In genomic region chr17:8063761-8064589, GRCh38 we compare ENCODE assay signal across 23 cellular contexts. TPM values are rescaled to one million over a fixed set of nuclear protein-coding genes. Genes with fewer than 3 reads are reported as not detected.
A peak's percentile ranks its signal among the peaks of the same experiment; 100 is the strongest.
DNase-seq lines count a peak whose midpoint lies in the region; ATAC-seq, FAIRE-seq and TF ChIP-seq lines count a peak whose summit lies in the region.
"Had no signal": no experiment of that assay in that cellular context is flagged by ENCODE, and none has a peak within 500 bp of the region (broad histone marks: within the 10 kb centered on the region; RNA-seq: fewer than 3 reads in every experiment).

No MANE protein-coding gene starts in this region.

- WGBS in aorta, 2 donors: 10 to 13% methylated on average over 13 to 29 of the region's 29 CpGs

- no peaks in the 10 kb centered on the region for H3K36me3 ChIP-seq in kidney (ENCODE audit: control insufficient read depth in 1 of 2, insufficient read depth in 2 of 2, low read length in 2 of 2)
- H3K36me3 ChIP-seq in aorta (ENCODE audit: control insufficient read depth in 1 of 2, insufficient read depth in 2 of 2, low read length in 1 of 2): no peaks in the 10 kb centered on the region
- H3K36me3 ChIP-seq: ascending aorta, vagina had no signal

- H3K4me1 Mint-ChIP-seq in stimulated activated naive CD8-positive, alpha-beta T cell treated with anti-CD3 and anti-CD28 coated beads, Interleukin-15, amount 100 ng/mL, for 72 hours: peaks cover 2% of the 10 kb centered on the region
- H3K4me1 Mint-ChIP-seq: CD4-positive, CD25-positive, alpha-beta regulatory T cell had no signal

- intact Hi-C loops in kidney (cut with DNase I): no loop called here
- intact Hi-C loops in aorta (cut with DNase I): loop anchor here in 1 of 2 donors (10.0 kb wide), 1 partner anchor 51 kb away; the partner anchor contains the start of gene ALOXE3

- FAIRE-seq in kidney (lab: Jason Lieb, UNC): no peak
- FAIRE-seq: endometrium had no signal

- no peak for TF ChIP-seq CTCF in kidney (IDR thresholded peaks at IDR 0.05; ENCODE audit: borderline replicate concordance, extremely low read depth, insufficient read depth)

- no peaks in the 10 kb centered on the region for H3K4me1 ChIP-seq in kidney (ENCODE audit: control insufficient read depth in 1 of 2, insufficient read depth in 1 of 2, low read depth in 1 of 2, low read length in 2 of 2)
- H3K4me1 ChIP-seq in aorta (ENCODE audit: control insufficient read depth in 1 of 2, insufficient read depth in 2 of 2, low read length in 2 of 2): no peaks in the 10 kb centered on the region

- peaks cover 71% of the 10 kb centered on the region for H3K27me3 Mint-ChIP-seq in stimulated activated naive CD8-positive, alpha-beta T cell treated with anti-CD3 and anti-CD28 coated beads, Interleukin-15, amount 100 ng/mL, for 72 hours

- no peak overlapping the region for H3K4me3 ChIP-seq in kidney (ENCODE audit: low read length in 2 of 2)
- H3K4me3 ChIP-seq in aorta (ENCODE audit: low read length in 2 of 2): no peak overlapping the region
- H3K4me3 ChIP-seq: ascending aorta had no signal

- no peaks in the 10 kb centered on the region for H3K27me3 ChIP-seq in aorta (ENCODE audit: control insufficient read depth in 1 of 2, insufficient read depth in 2 of 2, low read length in 1 of 2)
- H3K27me3 ChIP-seq: vagina had no signal

- H3K9ac ChIP-seq in kidney (ENCODE audit: low read length in 2 of 2): no peak overlapping the region

- H3K27ac ChIP-seq in kidney (ENCODE audit: low read depth in 2 of 2, low read length in 2 of 2) (no peak overlapping the region), aorta (ENCODE audit: low read depth in 1 of 2, low read length in 2 of 2) (no peak overlapping the region)
- H3K27ac ChIP-seq: ascending aorta, SK-N-MC, vagina had no signal

- H3K9me3 Mint-ChIP-seq in stimulated activated naive CD8-positive, alpha-beta T cell treated with anti-CD3 and anti-CD28 coated beads, Interleukin-15, amount 100 ng/mL, for 72 hours: no peaks in the 10 kb centered on the region
- H3K9me3 Mint-ChIP-seq: CD4-positive, CD25-positive, alpha-beta regulatory T cell had no signal

- ATAC-seq in stimulated activated naive CD8-positive, alpha-beta T cell treated with anti-CD3 and anti-CD28 coated beads, Interleukin-15, amount 100 ng/mL, for 72 hours: peak; percentile 47
- no peak for ATAC-seq in stimulated activated naive CD8-positive, alpha-beta T cell treated with anti-CD3 and anti-CD28 coated beads, Interleukin-15, Interleukin-2, amounts not matched to agents 100 U/mL and 50 U/mL, for 24 hours
- no peak for ATAC-seq in aorta (ENCODE audit: low FRiP score)
- no peak for ATAC-seq in HG03196 (IDR thresholded peaks at IDR 0.05; ENCODE audit: unreplicated experiment)
- ATAC-seq: sciatic nerve had no signal

- H3K27ac Mint-ChIP-seq in stimulated activated naive CD8-positive, alpha-beta T cell treated with anti-CD3 and anti-CD28 coated beads, Interleukin-15, amount 100 ng/mL, for 72 hours: peak overlapping the region in 1 of 2 donors; percentile 89
- H3K27ac Mint-ChIP-seq: CD4-positive, CD25-positive, alpha-beta regulatory T cell had no signal

- no peak overlapping the region for H3K4me3 Mint-ChIP-seq in stimulated activated naive CD8-positive, alpha-beta T cell treated with anti-CD3 and anti-CD28 coated beads, Interleukin-15, amount 100 ng/mL, for 72 hours
- H3K4me3 Mint-ChIP-seq: CD4-positive, CD25-positive, alpha-beta regulatory T cell had no signal

- DNase-seq in stimulated activated naive CD8-positive, alpha-beta T cell treated with anti-CD3 and anti-CD28 coated beads, Interleukin-15, amount 100 ng/mL, for 72 hours: no peak
- DNase-seq in stimulated activated naive CD8-positive, alpha-beta T cell treated with anti-CD3 and anti-CD28 coated beads, Interleukin-15, Interleukin-2, amounts not matched to agents 100 U/mL and 50 U/mL, for 24 hours: no peak
- DNase-seq in kidney (peak; percentile 71), aorta (peak; percentile 39 to 47), AG08395 (ENCODE audit: low spot score) (no peak)
- DNase-seq: activated CD4-positive, alpha-beta T cell treated with anti-CD3 and anti-CD28 coated beads for 48 hours; activated CD8-positive, alpha-beta memory T cell treated with anti-CD3 and anti-CD28 coated beads, Interleukin-2, amount 50 U/mL, for 4 hours; activated gamma-delta T cell treated with Interleukin-2 at 50 U/mL for 16 hours; CD4-positive, CD25-positive, alpha-beta regulatory T cell; GOT3; left colon; NCI-H526 treated with DMSO at 0.1 percent for 48 hours; occipital lobe; T1000 had no signal

- H3K9me3 ChIP-seq in kidney (ENCODE audit: control insufficient read depth in 1 of 2, low read length in 2 of 2) (no peaks in the 10 kb centered on the region), aorta (ENCODE audit: control insufficient read depth, low read length) (no peaks in the 10 kb centered on the region)
- H3K9me3 ChIP-seq: ascending aorta, vagina had no signal

RNA-seq across cellular contexts. Expression of gene ALOX12B, which starts 23.5 kb away (rescaled TPM):
- total RNA-seq in kidney (not detected), aorta (not detected)
- polyA plus RNA-seq in kidney (ENCODE audit: insufficient read depth, low read depth, low replicate concordance) (not detected), aorta (under 1 TPM in 1 of 2 donors, not detected in 1; 0.25 TPM)
- total RNA-seq: ascending aorta; CD4-positive, CD25-positive, alpha-beta regulatory T cell; sciatic nerve had no signal

RNA-seq across cellular contexts. Expression of gene ALOX15B, which starts 25.1 kb away (rescaled TPM):
- total RNA-seq in kidney (8.0 TPM), aorta (1 to 10 TPM in 1 of 2 donors, under 1 TPM in 1; 0.15 to 1.0 TPM)
- polyA plus RNA-seq in kidney (ENCODE audit: insufficient read depth, low read depth, low replicate concordance) (0.15 TPM), aorta (1 to 10 TPM in 1 of 2 donors, under 1 TPM in 1; 0.26 to 2.0 TPM)
- total RNA-seq: CD4-positive, CD25-positive, alpha-beta regulatory T cell; sciatic nerve had no signal
- polyA plus RNA-seq: CD4-positive, CD25-positive, alpha-beta regulatory T cell had no signal

RNA-seq across cellular contexts. Expression of gene ALOXE3, which starts 54.3 kb away (rescaled TPM):
- total RNA-seq in kidney (not detected), aorta (not detected)
- polyA plus RNA-seq in kidney (ENCODE audit: insufficient read depth, low read depth, low replicate concordance) (not detected), aorta (not detected)
- total RNA-seq: A673, ascending aorta, left colon, LHCN-M2, mucosa of gallbladder, sciatic nerve had no signal

RNA-seq across cellular contexts. Expression of gene HES7, which starts 59.9 kb away (rescaled TPM):
- total RNA-seq in kidney (0.25 TPM), aorta (under 1 TPM; 0.19 to 0.30 TPM)
- polyA plus RNA-seq in kidney (ENCODE audit: insufficient read depth, low read depth, low replicate concordance) (not detected), aorta (1 to 10 TPM in 1 of 2 donors, not detected in 1; 1.6 TPM)
- total RNA-seq: ascending aorta; CD4-positive, CD25-positive, alpha-beta regulatory T cell; left colon; vagina had no signal
- polyA plus RNA-seq: CD4-positive, CD25-positive, alpha-beta regulatory T cell had no signal

Comparison
In these comparisons a context has a peak if more than half of its experiments do, and no peak if none do; other contexts are left out.
1. DNase-seq: peak in kidney (single experiment) and aorta (2 of 2); none in stimulated activated naive CD8-positive, alpha-beta T cell treated with anti-CD3 and anti-CD28 coated beads, Interleukin-15, amount 100 ng/mL, for 72 hours (0 of 2), stimulated activated naive CD8-positive, alpha-beta T cell treated with anti-CD3 and anti-CD28 coated beads, Interleukin-15, Interleukin-2, amounts not matched to agents 100 U/mL and 50 U/mL, for 24 hours (single experiment) and AG08395 (single experiment).